In the genomic region with DNA sequence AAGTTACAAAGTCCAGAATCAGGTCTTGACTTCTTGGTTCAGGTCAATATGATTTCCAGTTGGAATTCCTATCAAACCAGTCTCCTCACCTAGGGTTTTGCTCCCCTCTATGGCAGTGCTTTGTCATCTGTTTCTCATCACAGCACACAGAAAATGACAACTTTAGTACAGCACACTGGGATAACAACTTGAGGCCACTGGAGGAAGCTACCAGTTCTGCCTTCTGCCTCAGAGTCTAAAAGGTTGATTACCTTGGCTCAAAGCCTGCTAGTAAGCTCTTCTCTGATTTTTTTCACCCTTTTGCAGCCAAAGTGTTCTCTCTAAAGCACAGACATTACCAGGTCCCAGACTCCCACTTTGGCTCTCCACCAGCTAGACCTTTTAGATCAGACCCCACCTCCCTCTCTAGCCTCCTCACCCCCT, we compare ENCODE assay signal across 18 cellular contexts. TPM values are rescaled to one million over a fixed set of nuclear protein-coding genes. Genes with fewer than 3 reads are reported as not detected.
A peak's percentile ranks its signal among the peaks of the same experiment; 100 is the strongest.
DNase-seq lines count a peak whose midpoint lies in the region; ATAC-seq and TF ChIP-seq lines count a peak whose summit lies in the region.
"Had no signal": no experiment of that assay in that cellular context is flagged by ENCODE, and none has a peak within 500 bp of the region (broad histone marks: within the 10 kb centered on the region; RNA-seq: fewer than 3 reads in every experiment).

No MANE protein-coding gene starts in this region.

- CTCF ChIA-PET in IMR-90 (lab: Yijun Ruan, JAX) = no interaction called here
- CTCF ChIA-PET in activated CD8-positive, alpha-beta T cell treated with anti-CD3 and anti-CD28 coated beads for 36 hours (lab: Charles Lee) = no interaction called here

- BruUV-seq in IMR-90 (replicated peaks; lab: Mats Ljungman, UMichigan) = no TSS peak

- peaks cover 41% of the 10 kb centered on the region for H3K4me1 ChIP-seq in ACC112 (ENCODE audit: control insufficient read depth, insufficient read depth, low read length, unreplicated experiment)
- H3K4me1 ChIP-seq in IMR-90 (ENCODE audit: control insufficient read depth, insufficient read depth, low read length) = peaks cover 20% of the 10 kb centered on the region
- H3K4me1 ChIP-seq: spleen had no signal

- H3K36me3 Mint-ChIP-seq in chondrocyte (ENCODE audit: low read depth) = peaks cover 3% of the 10 kb centered on the region
- peaks cover 3% of the 10 kb centered on the region for H3K36me3 Mint-ChIP-seq in activated CD8-positive, alpha-beta T cell treated with anti-CD3 and anti-CD28 coated beads for 36 hours (ENCODE audit: low read depth)

- POLR2A ChIA-PET in IMR-90 (lab: Charles Lee; ENCODE audit: unreplicated experiment) = no interaction called here
- POLR2A ChIA-PET in activated CD8-positive, alpha-beta T cell treated with anti-CD3 and anti-CD28 coated beads for 36 hours (lab: Charles Lee) = no interaction called here

- TF ChIP-seq RAD21 in IMR-90 (IDR thresholded peaks at IDR 0.05; ENCODE audit: low read length) = no peak

- H3K36me3 ChIP-seq in ACC112 (ENCODE audit: insufficient read depth, low read length) (no peaks in the 10 kb centered on the region), IMR-90 (ENCODE audit: control insufficient read depth, insufficient read depth, low read length) (no peaks in the 10 kb centered on the region)
- H3K36me3 ChIP-seq: spleen had no signal

- H3K4me3 ChIP-seq in ACC112 (ENCODE audit: low read depth, low read length) = peak overlapping the region; percentile 58; the same call in 1 of the 2 replicates
- H3K4me3 ChIP-seq in IMR-90 (ENCODE audit: insufficient read depth, low read depth, low read length) = no peak overlapping the region
- H3K4me3 ChIP-seq: spleen had no signal

- H3K18ac ChIP-seq in IMR-90 (ENCODE audit: low read depth, low read length) = peak overlapping the region; percentile 61; the same call in 1 of the 2 replicates

- intact Hi-C loops in IMR-90 (cut with micrococcal nuclease) = no loop called here
- intact Hi-C loops in activated CD8-positive, alpha-beta T cell treated with anti-CD3 and anti-CD28 coated beads for 36 hours (cut with micrococcal nuclease) = no loop called here

- peak overlapping the region in 1 of 2 experiments; percentile 36; a peak in 1 of 4 replicates for H4K8ac ChIP-seq in IMR-90 (ENCODE audit: low read depth in 2 of 2, low read length in 2 of 2)

- 0 out of 2 replicates have a peak overlapping the region, but pooled peaks have one; percentile 23 for H3K14ac ChIP-seq in IMR-90 (replicated peaks; ENCODE audit: low read depth, low read length)

- peak overlapping the region; percentile 6 for H2AK9ac ChIP-seq in IMR-90 (replicated peaks; ENCODE audit: low read depth, low read length, poor library complexity)

- H3K79me1 ChIP-seq in IMR-90 (ENCODE audit: low read depth in 1 of 2, low read length in 2 of 2) = no peaks in the 10 kb centered on the region; a peak in 1 of 4 replicates

- H3K9me3 ChIP-seq in IMR-90 (ENCODE audit: control insufficient read depth, insufficient read depth, low read length) = peaks cover 8% of the 10 kb centered on the region

- H2AFZ ChIP-seq in ACC112 (ENCODE audit: low read length, unreplicated experiment) = no peak overlapping the region
- peak overlapping the region; percentile 54 for H2AFZ ChIP-seq in IMR-90 (replicated peaks; ENCODE audit: low read length, poor library complexity)

- no peaks in the 10 kb centered on the region for H4K20me1 ChIP-seq in IMR-90 (ENCODE audit: insufficient read depth, low read length)

- peak; percentile 48 for ATAC-seq in IMR-90 (ENCODE audit: low read depth)
- no peak for ATAC-seq in HG02840 (IDR thresholded peaks at IDR 0.05; ENCODE audit: low FRiP score, unreplicated experiment)
- no peak for ATAC-seq in activated CD8-positive, alpha-beta T cell treated with anti-CD3 and anti-CD28 coated beads for 36 hours

- peaks cover 15% of the 10 kb centered on the region for H3K9me1 ChIP-seq in IMR-90 (ENCODE audit: insufficient read depth, low read length)

- peaks cover 10% of the 10 kb centered on the region for H3K9me3 Mint-ChIP-seq in chondrocyte (ENCODE audit: low read depth)
- H3K9me3 Mint-ChIP-seq in activated CD8-positive, alpha-beta T cell treated with anti-CD3 and anti-CD28 coated beads for 36 hours = peaks cover 17% of the 10 kb centered on the region
- H3K9me3 Mint-ChIP-seq: endodermal cell had no signal

- H3K23ac ChIP-seq in IMR-90 (ENCODE audit: low read depth, low read length) = peak overlapping the region; percentile 29

- H3K27ac ChIP-seq in ACC112 (ENCODE audit: low read depth, low read length) (peak overlapping the region; percentile 86), IMR-90 (ENCODE audit: insufficient read depth, low read length) (no peak overlapping the region)
- H3K27ac ChIP-seq: spleen had no signal

- peak overlapping the region; percentile 24; the same call in 1 of the 2 replicates for H3K56ac ChIP-seq in IMR-90 (ENCODE audit: extremely low read depth, insufficient read depth, low read length)

- H3K4me1 Mint-ChIP-seq in chondrocyte (ENCODE audit: low read depth) = peaks cover 33% of the 10 kb centered on the region
- no peaks in the 10 kb centered on the region for H3K4me1 Mint-ChIP-seq in activated CD8-positive, alpha-beta T cell treated with anti-CD3 and anti-CD28 coated beads for 36 hours (ENCODE audit: low read depth)
- H3K4me1 Mint-ChIP-seq: nephron had no signal

- no peaks in the 10 kb centered on the region for H3K27me3 ChIP-seq in ACC112 (ENCODE audit: insufficient read depth, low read length)
- H3K27me3 ChIP-seq in IMR-90 (ENCODE audit: control insufficient read depth, insufficient read depth, low read length) = no peaks in the 10 kb centered on the region
- H3K27me3 ChIP-seq: spleen had no signal

- DNase-seq in IMR-90 (peak; percentile 63), chondrocyte (ENCODE audit: low spot score) (no peak), kidney glomerular epithelial cell (lab: John Stamatoyannopoulos, UW) (peak; percentile 55), GM19238 (ENCODE audit: insufficient read length, low spot score) (no peak), NCI-H510A treated with DMSO at 0.1 percent for 48 hours (lab: John Stamatoyannopoulos, UW) (no peak)
- no peak for DNase-seq in activated CD8-positive, alpha-beta T cell treated with anti-CD3 and anti-CD28 coated beads for 36 hours
- DNase-seq: activated T-cell treated with anti-CD3 and anti-CD28 coated beads for 4 hours, amygdala, endodermal cell, foreskin melanocyte, NCI-H2029, NCI-H510A, Right ventricle myocardium superior, spleen had no signal

- H3K4me3 Mint-ChIP-seq in chondrocyte (ENCODE audit: unreplicated experiment) = no peak overlapping the region
- H3K4me3 Mint-ChIP-seq in activated CD8-positive, alpha-beta T cell treated with anti-CD3 and anti-CD28 coated beads for 36 hours = no peak overlapping the region
- H3K4me3 Mint-ChIP-seq: endodermal cell, nephron had no signal

- dilution Hi-C loops in IMR-90 (cut with HindIII; ENCODE audit: low sequenced_read_pairs, unreplicated experiment) = no loop called here

- H3K27me3 Mint-ChIP-seq in chondrocyte (ENCODE audit: low read depth) = no peaks in the 10 kb centered on the region
- H3K27me3 Mint-ChIP-seq in activated CD8-positive, alpha-beta T cell treated with anti-CD3 and anti-CD28 coated beads for 36 hours = peaks cover 10% of the 10 kb centered on the region

- peak overlapping the region; percentile 77 for H2BK5ac ChIP-seq in IMR-90 (ENCODE audit: low read depth, low read length, poor library complexity, severe bottlenecking)

- no peak overlapping the region for H3K27ac Mint-ChIP-seq in chondrocyte (ENCODE audit: unreplicated experiment)
- no peak overlapping the region for H3K27ac Mint-ChIP-seq in activated CD8-positive, alpha-beta T cell treated with anti-CD3 and anti-CD28 coated beads for 36 hours
- H3K27ac Mint-ChIP-seq: endodermal cell, nephron, progenitor cell of endocrine pancreas had no signal

- H4K5ac ChIP-seq in IMR-90 (ENCODE audit: low read depth, low read length) = peak overlapping the region; percentile 21; the same call in 1 of the 2 replicates

- H4K91ac ChIP-seq in IMR-90 (ENCODE audit: insufficient read depth, low read depth, low read length) = peak overlapping the region; percentile 46

- TF ChIP-seq CTCF in IMR-90 (conservative IDR thresholded peaks at IDR 0.05; ENCODE audit: low read depth, low read length) (no peak), chondrocyte (IDR thresholded peaks at IDR 0.05) (peak; percentile 15)
- TF ChIP-seq CTCF in activated CD8-positive, alpha-beta T cell treated with anti-CD3 and anti-CD28 coated beads for 36 hours (IDR thresholded peaks at IDR 0.05) = no peak

- peak overlapping the region; percentile 43; the same call in 2 of the 3 replicates for H2BK15ac ChIP-seq in IMR-90 (ENCODE audit: low read depth, low read length)

- H2AK5ac ChIP-seq in IMR-90 (ENCODE audit: low read depth, low read length) = peak overlapping the region; percentile 57; the same call in 1 of the 2 replicates

- no peak for TF ChIP-seq POLR2A in IMR-90 (IDR thresholded peaks at IDR 0.05; ENCODE audit: low read depth, low read length)

- H3K9ac ChIP-seq in IMR-90 (ENCODE audit: low read depth, low read length) = no peak overlapping the region

- H3K4me2 ChIP-seq in IMR-90 (ENCODE audit: low read depth, low read length) = peak overlapping the region; percentile 41; the same call in 1 of the 2 replicates

- peak overlapping the region; percentile 81 for H2BK120ac ChIP-seq in IMR-90 (ENCODE audit: low read depth, low read length)

- in situ Hi-C loops in IMR-90 (cut with MboI; ENCODE audit: low sequenced_read_pairs) = no loop called here

- H3K79me2 ChIP-seq in ACC112 (ENCODE audit: control insufficient read depth, insufficient read depth, low read length, unreplicated experiment) = no peaks in the 10 kb centered on the region

- H2BK20ac ChIP-seq in IMR-90 (ENCODE audit: low read depth, low read length) = peak overlapping the region; percentile 73

- H3K4ac ChIP-seq in IMR-90 (ENCODE audit: low read depth, low read length) = peak overlapping the region; percentile 53

TF ChIP-seq in IMR-90, 13 proteins besides CTCF, POLR2A, EP300 and RAD21 (continues in another document):
- TF ChIP-seq RCOR1 (IDR thresholded peaks at IDR 0.05; ENCODE audit: insufficient replicate concordance, low read length) (no peak), MAZ (IDR thresholded peaks at IDR 0.05; ENCODE audit: borderline replicate concordance, low read depth, low read length) (no peak), CHD1 (IDR thresholded peaks at IDR 0.05; ENCODE audit: low read depth, low read length) (no peak)

RNA-seq across cellular contexts. Expression of a gene that starts 24.8 kb away (rescaled TPM):
- 65.4 and 68.3 TPM in 2 replicates for total RNA-seq in IMR-90 (2012; rRNA removed)
- polyA plus RNA-seq in IMR-90 (2012; rRNA removed) = 5.3 and 8.0 TPM in 2 replicates
- 0.97 and 2.0 TPM in 2 replicates for polyA plus RNA-seq in IMR-90 (2012; cell fraction: cytosol; rRNA removed)
- 1.3 and 8.7 TPM in 2 replicates for polyA plus RNA-seq in IMR-90 (2012; cell fraction: nucleus; rRNA removed; ENCODE audit: low replicate concordance)
- total RNA-seq in chondrocyte = 25.3 to 26.7 TPM (median 25.5 TPM) in 3 replicates
- 10 to 100 TPM; 27.0 to 27.8 TPM for total RNA-seq in activated CD8-positive, alpha-beta T cell treated with anti-CD3 and anti-CD28 coated beads for 36 hours

Comparison
In these comparisons a context has a peak if more than half of its experiments do, and no peak if none do; other contexts are left out.
1. DNase-seq: peak in IMR-90 (single experiment) and kidney glomerular epithelial cell (single experiment); none in chondrocyte (single experiment), GM19238 (single experiment), activated CD8-positive, alpha-beta T cell treated with anti-CD3 and anti-CD28 coated beads for 36 hours (single experiment) and NCI-H510A treated with DMSO at 0.1 percent for 48 hours (single experiment).